ENCODE assay signal across 11 cellular contexts in genomic region chr13:51262501-51263211, GRCh38. TPM values are rescaled to one million over a fixed set of nuclear protein-coding genes. Genes with fewer than 3 reads are reported as not detected.
DNase-seq lines count a peak whose midpoint lies in the region; ATAC-seq, FAIRE-seq and TF ChIP-seq lines count a peak whose summit lies in the region.
"Had no signal": no experiment of that assay in that cellular context is flagged by ENCODE, and none has a peak within 500 bp of the region (broad histone marks: within the 10 kb centered on the region; RNA-seq: fewer than 3 reads in every experiment).

No MANE protein-coding gene starts in this region.

- H3K4me1 Mint-ChIP-seq in chondrocyte (ENCODE audit: low read depth) (peaks cover 20% of the 10 kb centered on the region), progenitor cell of endocrine pancreas (ENCODE audit: low read depth) (no peaks in the 10 kb centered on the region)
- H3K4me1 Mint-ChIP-seq: activated CD4-positive, alpha-beta memory T cell treated with anti-CD3 and anti-CD28 coated beads, Interleukin-2, amount 10 ng/mL, durations not matched to agents 7 days and 5 days had no signal

- no peak for FAIRE-seq in frontal cortex (lab: Jason Lieb, UNC)

- peak overlapping the region; percentile 74 for H3K27ac Mint-ChIP-seq in chondrocyte (ENCODE audit: unreplicated experiment)
- H3K27ac Mint-ChIP-seq in progenitor cell of endocrine pancreas: no peak overlapping the region
- H3K27ac Mint-ChIP-seq: activated CD4-positive, alpha-beta memory T cell treated with anti-CD3 and anti-CD28 coated beads, Interleukin-2, amount 10 ng/mL, durations not matched to agents 7 days and 5 days had no signal

- TF ChIP-seq CTCF in GM12873 (IDR thresholded peaks at IDR 0.05; ENCODE audit: insufficient read depth, low read depth, low read length, missing control alignments) (peak; percentile 51), chondrocyte (IDR thresholded peaks at IDR 0.05) (peak; percentile 44), progenitor cell of endocrine pancreas (IDR thresholded peaks at IDR 0.05; ENCODE audit: unreplicated experiment) (peak; percentile 28)

- ATAC-seq in HG02642 (IDR thresholded peaks at IDR 0.05; ENCODE audit: poor library complexity, unreplicated experiment): no peak
- ATAC-seq in HG03135 (IDR thresholded peaks at IDR 0.05; ENCODE audit: unreplicated experiment): no peak

- DNase-seq in NCI-H524 treated with DMSO at 0.1 percent for 48 hours (lab: John Stamatoyannopoulos, UW) (peak; percentile 34), chondrocyte (ENCODE audit: low spot score) (no peak), progenitor cell of endocrine pancreas (ENCODE audit: low spot score, unreplicated experiment) (no peak), foreskin melanocyte (no peak), frontal cortex (ENCODE audit: low spot score in 2 of 2) (no peak)
- DNase-seq: activated CD4-positive, alpha-beta memory T cell treated with anti-CD3 and anti-CD28 coated beads, Interleukin-2, amount 10 ng/mL, durations not matched to agents 7 days and 5 days; activated naive CD4-positive, alpha-beta T cell treated with anti-CD3 and anti-CD28 coated beads, Interleukin-2, amount 50 U/mL, for 16 hours; stimulated activated CD4-positive, alpha-beta T cell treated with anti-CD3 and anti-CD28 coated beads, Interleukin-4, amount 100 ng/mL, for 4 hours had no signal

- H3K4me3 Mint-ChIP-seq in chondrocyte (ENCODE audit: unreplicated experiment): no peak overlapping the region
- H3K4me3 Mint-ChIP-seq in progenitor cell of endocrine pancreas (ENCODE audit: low read depth): no peak overlapping the region
- H3K4me3 Mint-ChIP-seq: activated CD4-positive, alpha-beta memory T cell treated with anti-CD3 and anti-CD28 coated beads, Interleukin-2, amount 10 ng/mL, durations not matched to agents 7 days and 5 days had no signal

- no peaks in the 10 kb centered on the region for H3K9me3 Mint-ChIP-seq in chondrocyte (ENCODE audit: low read depth)
- H3K9me3 Mint-ChIP-seq in progenitor cell of endocrine pancreas (ENCODE audit: low read depth): no peaks in the 10 kb centered on the region
- H3K9me3 Mint-ChIP-seq: activated CD4-positive, alpha-beta memory T cell treated with anti-CD3 and anti-CD28 coated beads, Interleukin-2, amount 10 ng/mL, durations not matched to agents 7 days and 5 days had no signal

- H3K36me3 Mint-ChIP-seq in chondrocyte (ENCODE audit: low read depth) (peaks cover 1% of the 10 kb centered on the region), progenitor cell of endocrine pancreas (ENCODE audit: insufficient read depth) (no peaks in the 10 kb centered on the region)

- H3K27me3 Mint-ChIP-seq in chondrocyte (ENCODE audit: low read depth): no peaks in the 10 kb centered on the region
- H3K27me3 Mint-ChIP-seq in progenitor cell of endocrine pancreas: no peaks in the 10 kb centered on the region
- H3K27me3 Mint-ChIP-seq: activated CD4-positive, alpha-beta memory T cell treated with anti-CD3 and anti-CD28 coated beads, Interleukin-2, amount 10 ng/mL, durations not matched to agents 7 days and 5 days had no signal

RNA-seq across cellular contexts. Expression of gene FAM124A, which starts 40.5 kb away (rescaled TPM):
- total RNA-seq in chondrocyte (1.0 to 2.4 TPM (median 2.3 TPM) in 3 replicates), progenitor cell of endocrine pancreas (1.5 and 1.6 TPM in 2 replicates), frontal cortex (8.6 TPM)
